In genomic region chr4:177562859-177563258, GRCh38 we compare ENCODE assay signal across 20 cellular contexts.
"Had no signal": no experiment of that assay in that cellular context is flagged by ENCODE, and none has a peak within 500 bp of the region (broad histone marks: within the 10 kb centered on the region; RNA-seq: fewer than 3 reads in every experiment).

No MANE protein-coding gene starts in this region.

- DNase-seq: dermis blood vessel endothelial cell; effector memory CD4-positive, alpha-beta T cell; gastrocnemius medialis; head of caudate nucleus; mesenchymal stem cell; mucosa of descending colon; naive B cell; pancreas; right lobe of liver; small intestine; stimulated activated CD4-positive, alpha-beta T cell treated with anti-CD3 and anti-CD28 coated beads, Interleukin-15, amount 100 ng/mL, for 24 hours; stimulated activated CD4-positive, alpha-beta T cell treated with anti-CD3 and anti-CD28 coated beads, Interleukin-2, amount 100 ng/mL, for 48 hours; stimulated activated naive B cell treated with anti-CD40 and anti-IgM and Interleukin-4, amounts not matched to agents 10 μg/mL and 1 μg/mL and 100 μg/mL, for 72 hours; transverse colon had no signal

- H3K9me3 ChIP-seq: gastrocnemius medialis, mucosa of descending colon, neutrophil, pancreas, right lobe of liver, thoracic aorta, transverse colon had no signal

- ATAC-seq: gastrocnemius medialis; left lobe of liver; mucosa of descending colon; natural killer cell treated with Interleukin-12 subunit alpha and Interleukin-12 subunit beta and Interleukin-15 and Interleukin-18, amount 100 ng/mL, for 72 hours; pancreas; right lobe of liver; stimulated activated naive B cell treated with anti-CD40 and anti-IgM and Interleukin-4, amounts not matched to agents 10 μg/mL and 1 μg/mL and 100 μg/mL, for 72 hours had no signal

- H3K4me3 ChIP-seq: coronary artery, gastrocnemius medialis, lung, mucosa of descending colon, pancreas, right lobe of liver, thoracic aorta, transverse colon had no signal

- H3K27ac ChIP-seq: coronary artery, gastrocnemius medialis, neutrophil, pancreas, right lobe of liver, thoracic aorta, transverse colon had no signal

- H3K36me3 ChIP-seq: gastrocnemius medialis, neutrophil, pancreas, right lobe of liver, thoracic aorta, transverse colon had no signal

- H3K27me3 ChIP-seq: gastrocnemius medialis, neutrophil, pancreas, right lobe of liver, transverse colon had no signal

- H3K4me1 ChIP-seq: gastrocnemius medialis, right lobe of liver had no signal
